ENCODE assay signal across 8 cellular contexts in genomic region chr1:16237343-16237830, GRCh38. TPM values are rescaled to one million over a fixed set of nuclear protein-coding genes. Genes with fewer than 3 reads are reported as not detected.
DNase-seq lines count a peak whose midpoint lies in the region; ATAC-seq and TF ChIP-seq lines count a peak whose summit lies in the region.

No MANE protein-coding gene starts in this region.

- H3K36me3 ChIP-seq in testis (ENCODE audit: low read depth, missing control alignments): no peaks in the 10 kb centered on the region

- peak overlapping the region; percentile 89 for H3K27ac Mint-ChIP-seq in T-helper 1 cell treated with Interleukin-12 subunit alpha and Interleukin-12 subunit beta and Interleukin-4 antibody, amounts not matched to agents 30 μg/mL and 1 μg/mL, for 36 hours
- H3K27ac Mint-ChIP-seq in activated naive CD4-positive, alpha-beta T cell treated with anti-CD3 and anti-CD28 coated beads, Interleukin-2, amount 50 U/mL, for 72 hours: peak overlapping the region; percentile 90 to 96

- H3K4me3 Mint-ChIP-seq in T-helper 1 cell treated with Interleukin-12 subunit alpha and Interleukin-12 subunit beta and Interleukin-4 antibody, amounts not matched to agents 30 μg/mL and 1 μg/mL, for 36 hours: peak overlapping the region; percentile 87

- intact Hi-C loops in testis (cut with DNase I; ENCODE audit: low total_unique reads): no loop called here

- ATAC-seq in activated naive CD4-positive, alpha-beta T cell treated with anti-CD3 and anti-CD28 coated beads, Interleukin-2, amount 50 U/mL, for 72 hours: no peak

- no peaks in the 10 kb centered on the region for H3K27me3 Mint-ChIP-seq in T-helper 1 cell treated with Interleukin-12 subunit alpha and Interleukin-12 subunit beta and Interleukin-4 antibody, amounts not matched to agents 30 μg/mL and 1 μg/mL, for 36 hours (ENCODE audit: low read depth)

- peaks cover 1% of the 10 kb centered on the region for H3K36me3 Mint-ChIP-seq in T-helper 1 cell treated with Interleukin-12 subunit alpha and Interleukin-12 subunit beta and Interleukin-4 antibody, amounts not matched to agents 30 μg/mL and 1 μg/mL, for 36 hours (ENCODE audit: low read depth)
- no peaks in the 10 kb centered on the region for H3K36me3 Mint-ChIP-seq in activated naive CD4-positive, alpha-beta T cell treated with anti-CD3 and anti-CD28 coated beads, Interleukin-2, amount 50 U/mL, for 72 hours

- H3K4me1 ChIP-seq in testis: peaks cover 12% of the 10 kb centered on the region

- TF ChIP-seq POLR2A in testis (IDR thresholded peaks at IDR 0.05): no peak

- no peaks in the 10 kb centered on the region for H3K9me3 Mint-ChIP-seq in T-helper 1 cell treated with Interleukin-12 subunit alpha and Interleukin-12 subunit beta and Interleukin-4 antibody, amounts not matched to agents 30 μg/mL and 1 μg/mL, for 36 hours
- no peaks in the 10 kb centered on the region for H3K9me3 Mint-ChIP-seq in activated naive CD4-positive, alpha-beta T cell treated with anti-CD3 and anti-CD28 coated beads, Interleukin-2, amount 50 U/mL, for 72 hours

- H3K4me1 Mint-ChIP-seq in T-helper 1 cell treated with Interleukin-12 subunit alpha and Interleukin-12 subunit beta and Interleukin-4 antibody, amounts not matched to agents 30 μg/mL and 1 μg/mL, for 36 hours (ENCODE audit: low read depth): peaks cover 29% of the 10 kb centered on the region

- no peaks in the 10 kb centered on the region for H3K27me3 ChIP-seq in testis

- no peak for TF ChIP-seq CTCF in testis (IDR thresholded peaks at IDR 0.05)

- no peaks in the 10 kb centered on the region for H3K9me3 ChIP-seq in testis

- H3K27ac ChIP-seq in testis: peak overlapping the region; percentile 6 to 76

- DNase-seq in T-helper 1 cell (no peak), iris pigment epithelial cell (ENCODE audit: low read depth) (peak; percentile 44), testis (no peak), mesenteric fat pad (ENCODE audit: low spot score) (no peak), SK-N-DZ (ENCODE audit: low spot score) (no peak), SIG-M5 (lab: John Stamatoyannopoulos, UW) (no peak)
- peak in 1 of 2 donors; percentile 33 for DNase-seq in activated naive CD4-positive, alpha-beta T cell treated with anti-CD3 and anti-CD28 coated beads, Interleukin-2, amount 50 U/mL, for 72 hours (ENCODE audit: low spot score in 2 of 2)

- H3K4me3 ChIP-seq in testis: peak overlapping the region; percentile 64 to 76

- WGBS in testis, 2 donors: 14 to 19% methylated on average over 6 of the region's 6 CpGs

RNA-seq across cellular contexts. Expression of gene CPLANE2, which starts 0.4 kb away (rescaled TPM):
- 1 to 10 TPM; 3.0 to 4.2 TPM for total RNA-seq in activated naive CD4-positive, alpha-beta T cell treated with anti-CD3 and anti-CD28 coated beads, Interleukin-2, amount 50 U/mL, for 72 hours
- total RNA-seq in testis: 10 to 100 TPM; 11.1 to 11.8 TPM
- 10.6 TPM for polyA plus RNA-seq in testis (ENCODE audit: insufficient read depth, low read depth, low replicate concordance)
- 1.9 TPM for total RNA-seq in mesenteric fat pad
- polyA plus RNA-seq in SK-N-DZ (2014; cell fraction: cytosol; rRNA removed): 2.0 and 2.8 TPM in 2 replicates
- polyA plus RNA-seq in SK-N-DZ (2014; cell fraction: nucleus; rRNA removed): 1.5 and 2.3 TPM in 2 replicates

RNA-seq across cellular contexts. Expression of gene ARHGEF19, which starts 24.9 kb away (rescaled TPM):
- 10 to 100 TPM in 1 of 2 donors, 1 to 10 TPM in 1; 8.4 to 10.1 TPM for total RNA-seq in activated naive CD4-positive, alpha-beta T cell treated with anti-CD3 and anti-CD28 coated beads, Interleukin-2, amount 50 U/mL, for 72 hours
- 10 to 100 TPM in 1 of 2 donors, 1 to 10 TPM in 1; 8.5 to 10.1 TPM for total RNA-seq in testis
- polyA plus RNA-seq in testis (ENCODE audit: insufficient read depth, low read depth, low replicate concordance): 6.0 TPM
- total RNA-seq in mesenteric fat pad: 6.7 TPM
- polyA plus RNA-seq in SK-N-DZ (2014; cell fraction: cytosol; rRNA removed): 9.4 and 19.9 TPM in 2 replicates
- 41.7 and 43.1 TPM in 2 replicates for polyA plus RNA-seq in SK-N-DZ (2014; cell fraction: nucleus; rRNA removed)
